1 cellular context compared by ENCODE assay signal in the genomic region with DNA sequence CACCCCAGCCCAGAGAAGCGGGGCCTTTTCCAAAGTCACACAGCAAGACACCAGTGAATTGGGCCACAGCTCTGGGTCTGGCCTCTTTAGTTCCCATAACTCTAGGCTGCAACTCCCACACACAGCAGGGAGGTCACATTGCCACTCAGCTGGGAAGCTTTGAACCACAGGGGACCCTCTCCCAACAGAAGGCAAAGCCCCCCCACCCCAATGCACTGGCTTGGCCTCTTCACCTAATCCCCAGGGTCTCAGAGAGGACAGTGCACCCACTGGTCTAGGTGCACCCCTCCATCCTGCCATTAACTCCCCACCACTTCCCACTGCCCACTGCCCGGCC.
TF ChIP-seq lines count a peak whose summit lies in the region.

No MANE protein-coding gene starts in this region.

TF ChIP-seq in SK-N-SH treated with all-trans-retinoic acid at 6 μM for 48 hours, 23 proteins besides CTCF, POLR2A, EP300 and RAD21 (continued from another document):
- TF ChIP-seq, protein P1, sequence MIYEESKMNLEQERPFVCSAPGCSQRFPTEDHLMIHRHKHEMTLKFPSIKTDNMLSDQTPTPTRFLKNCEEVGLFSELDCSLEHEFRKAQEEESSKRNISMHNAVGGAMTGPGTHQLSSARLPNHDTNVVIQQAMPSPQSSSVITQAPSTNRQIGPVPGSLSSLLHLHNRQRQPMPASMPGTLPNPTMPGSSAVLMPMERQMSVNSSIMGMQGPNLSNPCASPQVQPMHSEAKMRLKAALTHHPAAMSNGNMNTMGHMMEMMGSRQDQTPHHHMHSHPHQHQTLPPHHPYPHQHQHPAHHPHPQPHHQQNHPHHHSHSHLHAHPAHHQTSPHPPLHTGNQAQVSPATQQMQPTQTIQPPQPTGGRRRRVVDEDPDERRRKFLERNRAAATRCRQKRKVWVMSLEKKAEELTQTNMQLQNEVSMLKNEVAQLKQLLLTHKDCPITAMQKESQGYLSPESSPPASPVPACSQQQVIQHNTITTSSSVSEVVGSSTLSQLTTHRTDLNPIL (CRISPR knock-in tag; IDR thresholded peaks at IDR 0.05; ENCODE audit: low read depth) = no peak
- TF ChIP-seq ZFP30 (CRISPR knock-in tag; IDR thresholded peaks at IDR 0.05) = no peak
- TF ChIP-seq, protein P2, sequence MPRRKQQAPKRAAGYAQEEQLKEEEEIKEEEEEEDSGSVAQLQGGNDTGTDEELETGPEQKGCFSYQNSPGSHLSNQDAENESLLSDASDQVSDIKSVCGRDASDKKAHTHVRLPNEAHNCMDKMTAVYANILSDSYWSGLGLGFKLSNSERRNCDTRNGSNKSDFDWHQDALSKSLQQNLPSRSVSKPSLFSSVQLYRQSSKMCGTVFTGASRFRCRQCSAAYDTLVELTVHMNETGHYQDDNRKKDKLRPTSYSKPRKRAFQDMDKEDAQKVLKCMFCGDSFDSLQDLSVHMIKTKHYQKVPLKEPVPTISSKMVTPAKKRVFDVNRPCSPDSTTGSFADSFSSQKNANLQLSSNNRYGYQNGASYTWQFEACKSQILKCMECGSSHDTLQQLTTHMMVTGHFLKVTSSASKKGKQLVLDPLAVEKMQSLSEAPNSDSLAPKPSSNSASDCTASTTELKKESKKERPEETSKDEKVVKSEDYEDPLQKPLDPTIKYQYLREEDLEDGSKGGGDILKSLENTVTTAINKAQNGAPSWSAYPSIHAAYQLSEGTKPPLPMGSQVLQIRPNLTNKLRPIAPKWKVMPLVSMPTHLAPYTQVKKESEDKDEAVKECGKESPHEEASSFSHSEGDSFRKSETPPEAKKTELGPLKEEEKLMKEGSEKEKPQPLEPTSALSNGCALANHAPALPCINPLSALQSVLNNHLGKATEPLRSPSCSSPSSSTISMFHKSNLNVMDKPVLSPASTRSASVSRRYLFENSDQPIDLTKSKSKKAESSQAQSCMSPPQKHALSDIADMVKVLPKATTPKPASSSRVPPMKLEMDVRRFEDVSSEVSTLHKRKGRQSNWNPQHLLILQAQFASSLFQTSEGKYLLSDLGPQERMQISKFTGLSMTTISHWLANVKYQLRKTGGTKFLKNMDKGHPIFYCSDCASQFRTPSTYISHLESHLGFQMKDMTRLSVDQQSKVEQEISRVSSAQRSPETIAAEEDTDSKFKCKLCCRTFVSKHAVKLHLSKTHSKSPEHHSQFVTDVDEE (CRISPR knock-in tag; IDR thresholded peaks at IDR 0.05) = no peak
